Comparison of ENCODE assay signal across 1 cellular context in genomic region chr3:172083995-172084409, GRCh38.
TF ChIP-seq lines count a peak whose summit lies in the region.

No MANE protein-coding gene starts in this region.

TF ChIP-seq in HepG2, 621 proteins besides CTCF, POLR2A, EP300 and RAD21 (continued from another document and continues in another):
- TF ChIP-seq IRF2 (CRISPR knock-in tag; IDR thresholded peaks at IDR 0.05) (peak; percentile 58), AGO1 (IDR thresholded peaks at IDR 0.05; ENCODE audit: low read depth, low read length, poor library complexity, severe bottlenecking) (no peak), NFE2 (CRISPR knock-in tag; IDR thresholded peaks at IDR 0.05) (no peak), BCLAF1 (IDR thresholded peaks at IDR 0.05) (no peak), AGO2 (optimal IDR thresholded peaks at IDR 0.05; ENCODE audit: low read depth, low read length) (no peak), ZNF292 (CRISPR knock-in tag; IDR thresholded peaks at IDR 0.05; ENCODE audit: borderline replicate concordance, low read depth) (no peak), RAD51 (IDR thresholded peaks at IDR 0.05; ENCODE audit: borderline replicate concordance) (no peak), MEIS1 (CRISPR knock-in tag; IDR thresholded peaks at IDR 0.05; ENCODE audit: borderline replicate concordance) (no peak), ZNF431 (CRISPR knock-in tag; IDR thresholded peaks at IDR 0.05; ENCODE audit: borderline replicate concordance, low read depth) (no peak), PLRG1 (conservative IDR thresholded peaks at IDR 0.05) (no peak), TFDP1 (CRISPR knock-in tag; IDR thresholded peaks at IDR 0.05; ENCODE audit: borderline replicate concordance) (no peak), SP1 (IDR thresholded peaks at IDR 0.05) (no peak), SP1 (CRISPR knock-in tag; IDR thresholded peaks at IDR 0.05) (no peak), ZNF468 (CRISPR knock-in tag; IDR thresholded peaks at IDR 0.05) (no peak), KLF13 (CRISPR knock-in tag; IDR thresholded peaks at IDR 0.05) (no peak), KDM4B (CRISPR knock-in tag; IDR thresholded peaks at IDR 0.05) (no peak), PCBP1 (IDR thresholded peaks at IDR 0.05; ENCODE audit: borderline replicate concordance, low read depth, low read length) (no peak), ZNF792 (CRISPR knock-in tag; IDR thresholded peaks at IDR 0.05) (no peak), ZNF205 (CRISPR knock-in tag; IDR thresholded peaks at IDR 0.05) (no peak; the same call in 1 of the 2 replicates), ZMYM4 (CRISPR knock-in tag; IDR thresholded peaks at IDR 0.05) (peak; percentile 91), ZNF552 (CRISPR knock-in tag; IDR thresholded peaks at IDR 0.05; ENCODE audit: borderline replicate concordance) (no peak), CENPBD1 (CRISPR knock-in tag; IDR thresholded peaks at IDR 0.05; ENCODE audit: borderline replicate concordance, low read depth) (no peak), POLR2AphosphoS2 (IDR thresholded peaks at IDR 0.05; ENCODE audit: low read depth, low read length) (peak; percentile 34; the same call in 1 of the 2 replicates), GABPB1 (CRISPR knock-in tag; IDR thresholded peaks at IDR 0.05) (no peak), ZNF512 (CRISPR knock-in tag; IDR thresholded peaks at IDR 0.05) (no peak), ZFP36L1 (CRISPR knock-in tag; IDR thresholded peaks at IDR 0.05) (peak; percentile 76; the same call in 1 of the 2 replicates), E2F1 (CRISPR knock-in tag; IDR thresholded peaks at IDR 0.05) (no peak), ZNF816 (CRISPR knock-in tag; IDR thresholded peaks at IDR 0.05; ENCODE audit: borderline replicate concordance) (peak; percentile 57; the same call in 1 of the 2 replicates), ZFP41 (CRISPR knock-in tag; IDR thresholded peaks at IDR 0.05; ENCODE audit: borderline replicate concordance) (no peak), NCOA2 (CRISPR knock-in tag; IDR thresholded peaks at IDR 0.05) (peak; percentile 85), HMGA1 (CRISPR knock-in tag; conservative IDR thresholded peaks at IDR 0.05) (no peak), CERS6 (CRISPR knock-in tag; IDR thresholded peaks at IDR 0.05) (no peak), NCOR1 (IDR thresholded peaks at IDR 0.05; ENCODE audit: borderline replicate concordance, low read length) (peak; percentile 79; the same call in 1 of the 2 replicates), TEF (CRISPR knock-in tag; IDR thresholded peaks at IDR 0.05) (no peak), KLF16 (CRISPR knock-in tag; IDR thresholded peaks at IDR 0.05) (no peak), SMC3 (IDR thresholded peaks at IDR 0.05; ENCODE audit: low read length) (no peak), SMAD9 (CRISPR knock-in tag; IDR thresholded peaks at IDR 0.05) (no peak), MIXL1 (CRISPR knock-in tag; IDR thresholded peaks at IDR 0.05) (peak; percentile 76; the same call in 1 of the 2 replicates), SNAPC4 (CRISPR knock-in tag; IDR thresholded peaks at IDR 0.05) (no peak), FOXA3 (CRISPR knock-in tag; IDR thresholded peaks at IDR 0.05) (peak; percentile 92), ZHX1 (CRISPR knock-in tag; IDR thresholded peaks at IDR 0.05; ENCODE audit: low read depth) (0 out of 2 replicates have a peak, but pooled peaks have one; percentile 57), ZMYM2 (CRISPR knock-in tag; IDR thresholded peaks at IDR 0.05) (peak; percentile 99), HOXA9 (CRISPR knock-in tag; IDR thresholded peaks at IDR 0.05; ENCODE audit: borderline replicate concordance) (no peak), GATAD1 (CRISPR knock-in tag; IDR thresholded peaks at IDR 0.05) (no peak), ZNF530 (CRISPR knock-in tag; IDR thresholded peaks at IDR 0.05; ENCODE audit: low read depth) (no peak), ATRX (CRISPR knock-in tag; IDR thresholded peaks at IDR 0.05; ENCODE audit: borderline replicate concordance) (no peak), HDAC2 (CRISPR knock-in tag; IDR thresholded peaks at IDR 0.05) (peak; percentile 81), TFDP2 (CRISPR knock-in tag; IDR thresholded peaks at IDR 0.05) (no peak), ZNF572 (CRISPR knock-in tag; IDR thresholded peaks at IDR 0.05) (no peak), ZNF772 (CRISPR knock-in tag; IDR thresholded peaks at IDR 0.05) (no peak)
